ENCODE assay signal across 16 cellular contexts in genomic region chr2:16186661-16187516, GRCh38.
"Had no signal": no experiment of that assay in that cellular context is flagged by ENCODE, and none has a peak within 500 bp of the region (broad histone marks: within the 10 kb centered on the region; RNA-seq: fewer than 3 reads in every experiment).

No MANE protein-coding gene starts in this region.

- H3K27me3 Mint-ChIP-seq: activated CD4-positive, alpha-beta T cell treated with anti-CD3 and anti-CD28 coated beads, Interleukin-2, amount 10 ng/mL, durations not matched to agents 7 days and 5 days; activated naive CD8-positive, alpha-beta T cell treated with anti-CD3 and anti-CD28 coated beads, Interleukin-2, amount 50 U/mL, for 24 hours; dendritic cell treated with granulocyte-macrophage colony-stimulating factor and Interleukin-4, amounts not matched to agents 40 ng/mL and 50 ng/mL, for 4 days had no signal

- H3K4me1 Mint-ChIP-seq: activated CD4-positive, alpha-beta T cell treated with anti-CD3 and anti-CD28 coated beads, Interleukin-2, amount 10 ng/mL, durations not matched to agents 7 days and 5 days; activated naive CD8-positive, alpha-beta T cell treated with anti-CD3 and anti-CD28 coated beads, Interleukin-2, amount 50 U/mL, for 24 hours; stimulated activated effector memory CD8-positive, alpha-beta T cell treated with anti-CD3 and anti-CD28 coated beads, Interleukin-12 subunit alpha, Interleukin-12 subunit beta, amount 100 ng/mL, for 72 hours had no signal

- H3K27ac Mint-ChIP-seq: activated CD4-positive, alpha-beta T cell treated with anti-CD3 and anti-CD28 coated beads, Interleukin-2, amount 10 ng/mL, durations not matched to agents 7 days and 5 days; activated naive CD8-positive, alpha-beta T cell treated with anti-CD3 and anti-CD28 coated beads, Interleukin-2, amount 50 U/mL, for 24 hours; activated T-helper 1 cell treated with anti-CD3 and anti-CD28 coated beads, Interleukin-12 subunit alpha, Interleukin-12 subunit beta, Interleukin-2, Interleukin-4 antibody, amounts not matched to agents 30 ng/mL and 10 ng/mL and 1 ng/mL, durations not matched to agents 14 hours and 24 hours and 36 hours; dendritic cell treated with granulocyte-macrophage colony-stimulating factor and Interleukin-4, amounts not matched to agents 40 ng/mL and 50 ng/mL, for 4 days; naive thymus-derived CD4-positive, alpha-beta T cell; stimulated activated effector memory CD8-positive, alpha-beta T cell treated with anti-CD3 and anti-CD28 coated beads, Interleukin-12 subunit alpha, Interleukin-12 subunit beta, amount 100 ng/mL, for 72 hours had no signal

- H3K36me3 Mint-ChIP-seq: naive thymus-derived CD4-positive, alpha-beta T cell; stimulated activated effector memory CD8-positive, alpha-beta T cell treated with anti-CD3 and anti-CD28 coated beads, Interleukin-12 subunit alpha, Interleukin-12 subunit beta, amount 100 ng/mL, for 72 hours had no signal

- H3K9me3 Mint-ChIP-seq: activated CD4-positive, alpha-beta T cell treated with anti-CD3 and anti-CD28 coated beads, Interleukin-2, amount 10 ng/mL, durations not matched to agents 7 days and 5 days; activated naive CD8-positive, alpha-beta T cell treated with anti-CD3 and anti-CD28 coated beads, Interleukin-2, amount 50 U/mL, for 24 hours; activated T-helper 1 cell treated with anti-CD3 and anti-CD28 coated beads, Interleukin-12 subunit alpha, Interleukin-12 subunit beta, Interleukin-2, Interleukin-4 antibody, amounts not matched to agents 30 ng/mL and 10 ng/mL and 1 ng/mL, durations not matched to agents 14 hours and 24 hours and 36 hours; dendritic cell treated with granulocyte-macrophage colony-stimulating factor and Interleukin-4, amounts not matched to agents 40 ng/mL and 50 ng/mL, for 4 days; naive thymus-derived CD4-positive, alpha-beta T cell; stimulated activated effector memory CD8-positive, alpha-beta T cell treated with anti-CD3 and anti-CD28 coated beads, Interleukin-12 subunit alpha, Interleukin-12 subunit beta, amount 100 ng/mL, for 72 hours had no signal

- ATAC-seq: activated naive CD8-positive, alpha-beta T cell treated with anti-CD3 and anti-CD28 coated beads, Interleukin-2, amount 50 U/mL, for 24 hours; foreskin keratinocyte; naive thymus-derived CD4-positive, alpha-beta T cell; stimulated activated effector memory CD8-positive, alpha-beta T cell treated with anti-CD3 and anti-CD28 coated beads, Interleukin-12 subunit alpha, Interleukin-12 subunit beta, amount 100 ng/mL, for 72 hours had no signal

- H3K4me3 Mint-ChIP-seq: activated CD4-positive, alpha-beta T cell treated with anti-CD3 and anti-CD28 coated beads, Interleukin-2, amount 10 ng/mL, durations not matched to agents 7 days and 5 days; activated naive CD8-positive, alpha-beta T cell treated with anti-CD3 and anti-CD28 coated beads, Interleukin-2, amount 50 U/mL, for 24 hours; activated T-helper 1 cell treated with anti-CD3 and anti-CD28 coated beads, Interleukin-12 subunit alpha, Interleukin-12 subunit beta, Interleukin-2, Interleukin-4 antibody, amounts not matched to agents 30 ng/mL and 10 ng/mL and 1 ng/mL, durations not matched to agents 14 hours and 24 hours and 36 hours; dendritic cell treated with granulocyte-macrophage colony-stimulating factor and Interleukin-4, amounts not matched to agents 40 ng/mL and 50 ng/mL, for 4 days; naive thymus-derived CD4-positive, alpha-beta T cell; stimulated activated effector memory CD8-positive, alpha-beta T cell treated with anti-CD3 and anti-CD28 coated beads, Interleukin-12 subunit alpha, Interleukin-12 subunit beta, amount 100 ng/mL, for 72 hours had no signal

- DNase-seq: activated CD4-positive, alpha-beta T cell treated with anti-CD3 and anti-CD28 coated beads, Interleukin-2, amount 10 ng/mL, durations not matched to agents 7 days and 5 days; activated CD4-positive, CD25-positive, alpha-beta regulatory T cell; activated CD8-positive, alpha-beta memory T cell treated with anti-CD3 and anti-CD28 coated beads for 24 hours; activated naive CD4-positive, alpha-beta T cell treated with Interleukin-2 at 50 U/mL for 16 hours; activated naive CD8-positive, alpha-beta T cell treated with anti-CD3 and anti-CD28 coated beads, Interleukin-2, amount 50 U/mL, for 24 hours; aorta; effector memory CD4-positive, alpha-beta T cell; foreskin keratinocyte; head of caudate nucleus; naive thymus-derived CD4-positive, alpha-beta T cell; T-helper 2 cell; tibial artery; uterus had no signal
